Comparison of ENCODE assay signal across 1 cellular context in the genomic region with DNA sequence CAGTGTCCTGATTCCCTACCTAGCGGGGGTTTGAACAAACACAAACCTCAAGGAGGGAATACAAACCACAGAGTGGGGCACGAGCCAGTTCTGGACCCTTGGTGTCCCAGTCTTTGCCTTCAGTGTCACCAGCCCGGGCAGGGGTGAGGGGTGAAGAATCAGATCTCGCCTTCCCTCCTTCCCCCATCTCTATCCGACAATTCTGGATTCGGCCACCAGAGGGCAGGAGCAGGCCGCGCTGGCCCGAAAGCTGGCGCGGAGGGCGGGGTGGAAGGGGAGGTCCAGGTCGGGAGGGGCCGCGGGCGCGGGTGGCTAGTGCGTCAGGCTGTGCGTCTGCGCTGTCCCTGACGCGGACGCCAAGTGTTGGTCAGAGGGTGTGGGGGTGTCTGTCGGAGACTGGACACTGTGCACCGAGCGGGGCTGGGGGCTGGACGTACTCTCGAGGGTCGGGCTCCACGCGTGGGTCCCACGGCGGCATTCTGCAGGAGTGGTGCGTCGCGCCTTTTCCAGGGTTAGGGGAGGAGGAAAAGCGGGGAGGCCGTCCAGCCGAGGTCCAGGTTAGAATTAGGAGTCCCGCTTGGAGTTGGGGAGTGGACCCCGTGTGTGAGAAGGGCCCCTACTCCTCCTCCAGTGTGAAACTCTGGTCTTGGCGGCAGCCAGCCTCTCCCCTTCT.
A peak's percentile ranks its signal among the peaks of the same experiment; 100 is the strongest.
TF ChIP-seq lines count a peak whose summit lies in the region.

No MANE protein-coding gene starts in this region.

TF ChIP-seq in H1, 55 proteins besides CTCF, POLR2A, EP300 and RAD21:
- TF ChIP-seq BACH1 (IDR thresholded peaks at IDR 0.05; ENCODE audit: low read length) = peak; percentile 52; the same call in 1 of the 2 replicates
- no peak for TF ChIP-seq SP4 (IDR thresholded peaks at IDR 0.05; ENCODE audit: low read length)
- TF ChIP-seq, protein P1, sequence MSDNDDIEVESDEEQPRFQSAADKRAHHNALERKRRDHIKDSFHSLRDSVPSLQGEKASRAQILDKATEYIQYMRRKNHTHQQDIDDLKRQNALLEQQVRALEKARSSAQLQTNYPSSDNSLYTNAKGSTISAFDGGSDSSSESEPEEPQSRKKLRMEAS (IDR thresholded peaks at IDR 0.05) = peak; percentile 25; the same call in 1 of the 2 replicates
- no peak for TF ChIP-seq YY1 (IDR thresholded peaks at IDR 0.05; ENCODE audit: low read depth, low read length)
- TF ChIP-seq CBX8 (IDR thresholded peaks at IDR 0.05; ENCODE audit: borderline replicate concordance, low read depth, low read length) = no peak
- TF ChIP-seq KDM1A (IDR thresholded peaks at IDR 0.05; ENCODE audit: borderline replicate concordance, low read length) = no peak
- TF ChIP-seq NANOG (IDR thresholded peaks at IDR 0.05; ENCODE audit: insufficient read depth, low read depth, low read length, poor library complexity, severe bottlenecking) = no peak
- no peak for TF ChIP-seq TAF1 (IDR thresholded peaks at IDR 0.05; ENCODE audit: low read depth, low read length)
- TF ChIP-seq TEAD4 (IDR thresholded peaks at IDR 0.05; ENCODE audit: low read depth, low read length) = no peak
- TF ChIP-seq RBBP5 (IDR thresholded peaks at IDR 0.05; ENCODE audit: borderline replicate concordance, low read depth, low read length) = no peak
- no peak for TF ChIP-seq GTF2F1 (IDR thresholded peaks at IDR 0.05; ENCODE audit: borderline replicate concordance, low read depth, low read length)
- no peak for TF ChIP-seq BRCA1 (IDR thresholded peaks at IDR 0.05; ENCODE audit: low read depth, low read length)
- peak; percentile 13 for TF ChIP-seq TAF7 (optimal IDR thresholded peaks at IDR 0.05; ENCODE audit: borderline replicate concordance, low read depth, low read length)
- no peak for TF ChIP-seq BCL11A (IDR thresholded peaks at IDR 0.05; ENCODE audit: low read depth in 2 of 2, low read length in 2 of 2)
- TF ChIP-seq CTBP2 (IDR thresholded peaks at IDR 0.05; ENCODE audit: borderline replicate concordance, insufficient read depth, insufficient read length, low read length) = no peak
- TF ChIP-seq CREB1 (IDR thresholded peaks at IDR 0.05) = peak; percentile 92
- TF ChIP-seq, protein P2, sequence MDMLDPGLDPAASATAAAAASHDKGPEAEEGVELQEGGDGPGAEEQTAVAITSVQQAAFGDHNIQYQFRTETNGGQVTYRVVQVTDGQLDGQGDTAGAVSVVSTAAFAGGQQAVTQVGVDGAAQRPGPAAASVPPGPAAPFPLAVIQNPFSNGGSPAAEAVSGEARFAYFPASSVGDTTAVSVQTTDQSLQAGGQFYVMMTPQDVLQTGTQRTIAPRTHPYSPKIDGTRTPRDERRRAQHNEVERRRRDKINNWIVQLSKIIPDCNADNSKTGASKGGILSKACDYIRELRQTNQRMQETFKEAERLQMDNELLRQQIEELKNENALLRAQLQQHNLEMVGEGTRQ (IDR thresholded peaks at IDR 0.05; ENCODE audit: low read length) = no peak
- no peak for TF ChIP-seq CHD1 (IDR thresholded peaks at IDR 0.05; ENCODE audit: low read depth, low read length)
- TF ChIP-seq SRF (IDR thresholded peaks at IDR 0.05; ENCODE audit: low read depth, low read length) = no peak
- TF ChIP-seq ZNF274 (IDR thresholded peaks at IDR 0.05; ENCODE audit: borderline replicate concordance, extremely low read depth, low read length) = no peak
- no peak for TF ChIP-seq POLR2AphosphoS5 (IDR thresholded peaks at IDR 0.05; ENCODE audit: low read depth, low read length)
- peak; percentile 12 for TF ChIP-seq EZH2 (IDR thresholded peaks at IDR 0.05; ENCODE audit: low read depth, low read length, severe bottlenecking)
- TF ChIP-seq SAP30 (IDR thresholded peaks at IDR 0.05; ENCODE audit: insufficient read depth, insufficient replicate concordance, low read length) = no peak
- no peak for TF ChIP-seq CEBPB (IDR thresholded peaks at IDR 0.05; ENCODE audit: low read depth, low read length)
- TF ChIP-seq HDAC6 (IDR thresholded peaks at IDR 0.05; ENCODE audit: low read depth, low read length) = no peak
- TF ChIP-seq ASH2L (IDR thresholded peaks at IDR 0.05; ENCODE audit: low read length) = no peak
- TF ChIP-seq PHF8 (conservative IDR thresholded peaks at IDR 0.05; ENCODE audit: low read depth, low read length) = no peak
- TF ChIP-seq CBX5 (IDR thresholded peaks at IDR 0.05; ENCODE audit: low read depth, low read length) = no peak
- TF ChIP-seq SUZ12 (IDR thresholded peaks at IDR 0.05; ENCODE audit: low read length) = peak; percentile 43; the same call in 1 of the 2 replicates
- TF ChIP-seq E2F6 (IDR thresholded peaks at IDR 0.05) = 0 out of 2 replicates have a peak, but pooled peaks have one; percentile 20
- TF ChIP-seq EGR1 (IDR thresholded peaks at IDR 0.05; ENCODE audit: borderline replicate concordance, low read depth, low read length) = no peak
- TF ChIP-seq TCF12 (IDR thresholded peaks at IDR 0.05; ENCODE audit: low read depth, low read length) = no peak
- TF ChIP-seq CHD2 (IDR thresholded peaks at IDR 0.05; ENCODE audit: low read length) = no peak
- TF ChIP-seq HDAC2 (IDR thresholded peaks at IDR 0.05; ENCODE audit: borderline replicate concordance in 1 of 2, low read depth in 2 of 2, low read length in 2 of 2) = peak in 1 of 2 experiments; percentile 13; a peak in 1 of 4 replicates
- 0 out of 4 replicates have a peak, but pooled peaks of 1 of the 2 experiments have one; percentile 54 for TF ChIP-seq SIN3A (conservative IDR thresholded peaks at IDR 0.05 in 1 of 2, IDR thresholded peaks at IDR 0.05 in 1 of 2; ENCODE audit: low read depth in 1 of 2, low read length in 2 of 2)
- TF ChIP-seq SIRT6 (IDR thresholded peaks at IDR 0.05; ENCODE audit: low read length) = no peak
- no peak for TF ChIP-seq JUN (IDR thresholded peaks at IDR 0.05; ENCODE audit: low read depth, low read length)
- no peak for TF ChIP-seq TBP (IDR thresholded peaks at IDR 0.05; ENCODE audit: low read depth, low read length)
- TF ChIP-seq FOSL1 (IDR thresholded peaks at IDR 0.05; ENCODE audit: insufficient read depth, low read depth, low read length) = no peak
- TF ChIP-seq GABPA (IDR thresholded peaks at IDR 0.05; ENCODE audit: borderline replicate concordance, insufficient read depth, low read length) = no peak
- TF ChIP-seq SIX5 (IDR thresholded peaks at IDR 0.05; ENCODE audit: low read depth, low read length) = no peak
- TF ChIP-seq JUND (IDR thresholded peaks at IDR 0.05; ENCODE audit: low read length) = no peak
- no peak for TF ChIP-seq RFX5 (IDR thresholded peaks at IDR 0.05; ENCODE audit: borderline replicate concordance, low read depth, low read length)
- TF ChIP-seq NRF1 (IDR thresholded peaks at IDR 0.05; ENCODE audit: low read depth, low read length) = no peak
- no peak for TF ChIP-seq KDM5A (IDR thresholded peaks at IDR 0.05; ENCODE audit: low read length)
- TF ChIP-seq RXRA (IDR thresholded peaks at IDR 0.05; ENCODE audit: insufficient read depth, low read depth, low read length) = no peak
- peak; percentile 15 for TF ChIP-seq KDM4A (IDR thresholded peaks at IDR 0.05; ENCODE audit: low read depth, low read length, severe bottlenecking)
- TF ChIP-seq SP1 (IDR thresholded peaks at IDR 0.05; ENCODE audit: low read depth, low read length) = no peak
- TF ChIP-seq, protein P3, sequence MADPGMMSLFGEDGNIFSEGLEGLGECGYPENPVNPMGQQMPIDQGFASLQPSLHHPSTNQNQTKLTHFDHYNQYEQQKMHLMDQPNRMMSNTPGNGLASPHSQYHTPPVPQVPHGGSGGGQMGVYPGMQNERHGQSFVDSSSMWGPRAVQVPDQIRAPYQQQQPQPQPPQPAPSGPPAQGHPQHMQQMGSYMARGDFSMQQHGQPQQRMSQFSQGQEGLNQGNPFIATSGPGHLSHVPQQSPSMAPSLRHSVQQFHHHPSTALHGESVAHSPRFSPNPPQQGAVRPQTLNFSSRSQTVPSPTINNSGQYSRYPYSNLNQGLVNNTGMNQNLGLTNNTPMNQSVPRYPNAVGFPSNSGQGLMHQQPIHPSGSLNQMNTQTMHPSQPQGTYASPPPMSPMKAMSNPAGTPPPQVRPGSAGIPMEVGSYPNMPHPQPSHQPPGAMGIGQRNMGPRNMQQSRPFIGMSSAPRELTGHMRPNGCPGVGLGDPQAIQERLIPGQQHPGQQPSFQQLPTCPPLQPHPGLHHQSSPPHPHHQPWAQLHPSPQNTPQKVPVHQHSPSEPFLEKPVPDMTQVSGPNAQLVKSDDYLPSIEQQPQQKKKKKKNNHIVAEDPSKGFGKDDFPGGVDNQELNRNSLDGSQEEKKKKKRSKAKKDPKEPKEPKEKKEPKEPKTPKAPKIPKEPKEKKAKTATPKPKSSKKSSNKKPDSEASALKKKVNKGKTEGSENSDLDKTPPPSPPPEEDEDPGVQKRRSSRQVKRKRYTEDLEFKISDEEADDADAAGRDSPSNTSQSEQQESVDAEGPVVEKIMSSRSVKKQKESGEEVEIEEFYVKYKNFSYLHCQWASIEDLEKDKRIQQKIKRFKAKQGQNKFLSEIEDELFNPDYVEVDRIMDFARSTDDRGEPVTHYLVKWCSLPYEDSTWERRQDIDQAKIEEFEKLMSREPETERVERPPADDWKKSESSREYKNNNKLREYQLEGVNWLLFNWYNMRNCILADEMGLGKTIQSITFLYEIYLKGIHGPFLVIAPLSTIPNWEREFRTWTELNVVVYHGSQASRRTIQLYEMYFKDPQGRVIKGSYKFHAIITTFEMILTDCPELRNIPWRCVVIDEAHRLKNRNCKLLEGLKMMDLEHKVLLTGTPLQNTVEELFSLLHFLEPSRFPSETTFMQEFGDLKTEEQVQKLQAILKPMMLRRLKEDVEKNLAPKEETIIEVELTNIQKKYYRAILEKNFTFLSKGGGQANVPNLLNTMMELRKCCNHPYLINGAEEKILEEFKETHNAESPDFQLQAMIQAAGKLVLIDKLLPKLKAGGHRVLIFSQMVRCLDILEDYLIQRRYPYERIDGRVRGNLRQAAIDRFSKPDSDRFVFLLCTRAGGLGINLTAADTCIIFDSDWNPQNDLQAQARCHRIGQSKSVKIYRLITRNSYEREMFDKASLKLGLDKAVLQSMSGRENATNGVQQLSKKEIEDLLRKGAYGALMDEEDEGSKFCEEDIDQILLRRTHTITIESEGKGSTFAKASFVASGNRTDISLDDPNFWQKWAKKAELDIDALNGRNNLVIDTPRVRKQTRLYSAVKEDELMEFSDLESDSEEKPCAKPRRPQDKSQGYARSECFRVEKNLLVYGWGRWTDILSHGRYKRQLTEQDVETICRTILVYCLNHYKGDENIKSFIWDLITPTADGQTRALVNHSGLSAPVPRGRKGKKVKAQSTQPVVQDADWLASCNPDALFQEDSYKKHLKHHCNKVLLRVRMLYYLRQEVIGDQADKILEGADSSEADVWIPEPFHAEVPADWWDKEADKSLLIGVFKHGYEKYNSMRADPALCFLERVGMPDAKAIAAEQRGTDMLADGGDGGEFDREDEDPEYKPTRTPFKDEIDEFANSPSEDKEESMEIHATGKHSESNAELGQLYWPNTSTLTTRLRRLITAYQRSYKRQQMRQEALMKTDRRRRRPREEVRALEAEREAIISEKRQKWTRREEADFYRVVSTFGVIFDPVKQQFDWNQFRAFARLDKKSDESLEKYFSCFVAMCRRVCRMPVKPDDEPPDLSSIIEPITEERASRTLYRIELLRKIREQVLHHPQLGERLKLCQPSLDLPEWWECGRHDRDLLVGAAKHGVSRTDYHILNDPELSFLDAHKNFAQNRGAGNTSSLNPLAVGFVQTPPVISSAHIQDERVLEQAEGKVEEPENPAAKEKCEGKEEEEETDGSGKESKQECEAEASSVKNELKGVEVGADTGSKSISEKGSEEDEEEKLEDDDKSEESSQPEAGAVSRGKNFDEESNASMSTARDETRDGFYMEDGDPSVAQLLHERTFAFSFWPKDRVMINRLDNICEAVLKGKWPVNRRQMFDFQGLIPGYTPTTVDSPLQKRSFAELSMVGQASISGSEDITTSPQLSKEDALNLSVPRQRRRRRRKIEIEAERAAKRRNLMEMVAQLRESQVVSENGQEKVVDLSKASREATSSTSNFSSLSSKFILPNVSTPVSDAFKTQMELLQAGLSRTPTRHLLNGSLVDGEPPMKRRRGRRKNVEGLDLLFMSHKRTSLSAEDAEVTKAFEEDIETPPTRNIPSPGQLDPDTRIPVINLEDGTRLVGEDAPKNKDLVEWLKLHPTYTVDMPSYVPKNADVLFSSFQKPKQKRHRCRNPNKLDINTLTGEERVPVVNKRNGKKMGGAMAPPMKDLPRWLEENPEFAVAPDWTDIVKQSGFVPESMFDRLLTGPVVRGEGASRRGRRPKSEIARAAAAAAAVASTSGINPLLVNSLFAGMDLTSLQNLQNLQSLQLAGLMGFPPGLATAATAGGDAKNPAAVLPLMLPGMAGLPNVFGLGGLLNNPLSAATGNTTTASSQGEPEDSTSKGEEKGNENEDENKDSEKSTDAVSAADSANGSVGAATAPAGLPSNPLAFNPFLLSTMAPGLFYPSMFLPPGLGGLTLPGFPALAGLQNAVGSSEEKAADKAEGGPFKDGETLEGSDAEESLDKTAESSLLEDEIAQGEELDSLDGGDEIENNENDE (IDR thresholded peaks at IDR 0.05; ENCODE audit: insufficient replicate concordance, low read length) = no peak
- no peak for TF ChIP-seq SP2 (IDR thresholded peaks at IDR 0.05; ENCODE audit: low read length)
- TF ChIP-seq MAFK (IDR thresholded peaks at IDR 0.05; ENCODE audit: low read depth, low read length) = no peak
- TF ChIP-seq POU5F1 (IDR thresholded peaks at IDR 0.05; ENCODE audit: low read depth, low read length) = no peak
- TF ChIP-seq ATF3 (IDR thresholded peaks at IDR 0.05; ENCODE audit: insufficient read depth, low read depth, low read length) = no peak
- no peak for TF ChIP-seq RNF2 (IDR thresholded peaks at IDR 0.05; ENCODE audit: borderline replicate concordance, low read depth, low read length, missing control alignments, poor library complexity, severe bottlenecking)
- TF ChIP-seq, protein P4, sequence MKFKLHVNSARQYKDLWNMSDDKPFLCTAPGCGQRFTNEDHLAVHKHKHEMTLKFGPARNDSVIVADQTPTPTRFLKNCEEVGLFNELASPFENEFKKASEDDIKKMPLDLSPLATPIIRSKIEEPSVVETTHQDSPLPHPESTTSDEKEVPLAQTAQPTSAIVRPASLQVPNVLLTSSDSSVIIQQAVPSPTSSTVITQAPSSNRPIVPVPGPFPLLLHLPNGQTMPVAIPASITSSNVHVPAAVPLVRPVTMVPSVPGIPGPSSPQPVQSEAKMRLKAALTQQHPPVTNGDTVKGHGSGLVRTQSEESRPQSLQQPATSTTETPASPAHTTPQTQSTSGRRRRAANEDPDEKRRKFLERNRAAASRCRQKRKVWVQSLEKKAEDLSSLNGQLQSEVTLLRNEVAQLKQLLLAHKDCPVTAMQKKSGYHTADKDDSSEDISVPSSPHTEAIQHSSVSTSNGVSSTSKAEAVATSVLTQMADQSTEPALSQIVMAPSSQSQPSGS (IDR thresholded peaks at IDR 0.05; ENCODE audit: low read length) = no peak
